ENCODE assay signal across 8 cellular contexts in genomic region chr17:67800495-67800928, GRCh38. TPM values are rescaled to one million over a fixed set of nuclear protein-coding genes. Genes with fewer than 3 reads are reported as not detected.
A peak's percentile ranks its signal among the peaks of the same experiment; 100 is the strongest.
DNase-seq lines count a peak whose midpoint lies in the region; ATAC-seq, FAIRE-seq and TF ChIP-seq lines count a peak whose summit lies in the region.

No MANE protein-coding gene starts in this region.

- peak; percentile 85 for TF ChIP-seq CTCF in D721Med (IDR thresholded peaks at IDR 0.05; ENCODE audit: insufficient read depth, missing control alignments)

- FAIRE-seq in D721Med (lab: Jason Lieb, UNC), result no peak

- H3K27me3 Mint-ChIP-seq in activated naive CD8-positive, alpha-beta T cell treated with anti-CD3 and anti-CD28 coated beads for 36 hours, result peaks cover 6% of the 10 kb centered on the region

- intact Hi-C loops in Right ventricle myocardium superior (cut with DNase I) (no loop called here), posterior vena cava (cut with DNase I) (no loop called here)

- H3K9me3 Mint-ChIP-seq in activated naive CD8-positive, alpha-beta T cell treated with anti-CD3 and anti-CD28 coated beads for 36 hours, result no peaks in the 10 kb centered on the region

- no peak overlapping the region for H3K4me3 Mint-ChIP-seq in activated naive CD8-positive, alpha-beta T cell treated with anti-CD3 and anti-CD28 coated beads for 36 hours

- DNase-seq in D721Med (ENCODE audit: insufficient read length, low spot score) (peak; percentile 35), Kasumi-1 (lab: John Stamatoyannopoulos, UW) (peak; percentile 82 to 92), RPMI7951 (ENCODE audit: low read depth) (peak; percentile 66), Right ventricle myocardium superior (peak; percentile 77), posterior vena cava (ENCODE audit: low spot score) (peak; percentile 92)
- peak; percentile 53 for DNase-seq in activated naive CD8-positive, alpha-beta T cell treated with anti-CD3 and anti-CD28 coated beads for 36 hours

- no peaks in the 10 kb centered on the region for H3K36me3 Mint-ChIP-seq in activated naive CD8-positive, alpha-beta T cell treated with anti-CD3 and anti-CD28 coated beads for 36 hours

- no peaks in the 10 kb centered on the region for H3K4me1 Mint-ChIP-seq in activated naive CD8-positive, alpha-beta T cell treated with anti-CD3 and anti-CD28 coated beads for 36 hours

- ATAC-seq in GM21447 (IDR thresholded peaks at IDR 0.05; ENCODE audit: unreplicated experiment), result peak; percentile 90
- ATAC-seq in Right ventricle myocardium superior (ENCODE audit: poor library complexity), result peak; percentile 93
- no peak for ATAC-seq in HG02852 (IDR thresholded peaks at IDR 0.05; ENCODE audit: unreplicated experiment)

- no peak overlapping the region for H3K27ac Mint-ChIP-seq in activated naive CD8-positive, alpha-beta T cell treated with anti-CD3 and anti-CD28 coated beads for 36 hours

RNA-seq across cellular contexts. Expression of gene BPTF, which starts 24.8 kb away (rescaled TPM):
- total RNA-seq in RPMI7951 (2014; rRNA removed; shearing (Covaris generic)), result 23.8 and 24.6 TPM in 2 replicates
- 10 to 100 TPM; 69.7 to 77.0 TPM for total RNA-seq in activated naive CD8-positive, alpha-beta T cell treated with anti-CD3 and anti-CD28 coated beads for 36 hours
- total RNA-seq in Right ventricle myocardium superior, result 68.7 TPM
- 10 to 100 TPM; 70.1 to 70.8 TPM for total RNA-seq in posterior vena cava

Comparison
In these comparisons a context has a peak if more than half of its experiments do, and no peak if none do; other contexts are left out.
1. DNase-seq: peak in every context shown above with its lines; median percentile 92 in posterior vena cava; 87 in Kasumi-1; 77 in Right ventricle myocardium superior; 66 in RPMI7951; 53 in activated naive CD8-positive, alpha-beta T cell treated with anti-CD3 and anti-CD28 coated beads for 36 hours; 35 in D721Med.